ENCODE assay signal across 17 cellular contexts in the genomic region with DNA sequence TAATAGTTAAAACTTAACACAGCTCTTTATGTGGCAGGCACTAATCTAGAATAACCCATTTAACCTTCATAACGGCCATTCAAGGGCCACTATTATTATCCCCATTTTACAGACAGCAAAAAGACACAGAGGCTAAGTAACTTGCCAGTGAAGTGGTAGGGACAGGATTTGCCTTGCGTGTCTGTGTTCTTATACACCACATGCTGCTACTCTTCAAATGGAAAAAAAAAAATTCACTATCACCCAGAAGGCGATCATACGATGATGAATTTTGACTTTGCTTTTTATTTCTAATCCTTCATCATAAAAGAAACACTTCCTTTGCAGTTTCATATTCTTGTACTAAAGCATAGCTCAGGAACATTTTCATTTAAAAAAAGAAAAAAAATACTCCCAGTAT.
A peak's percentile ranks its signal among the peaks of the same experiment; 100 is the strongest.
DNase-seq lines count a peak whose midpoint lies in the region; ATAC-seq and TF ChIP-seq lines count a peak whose summit lies in the region.
"Had no signal": no experiment of that assay in that cellular context is flagged by ENCODE, and none has a peak within 500 bp of the region (broad histone marks: within the 10 kb centered on the region; RNA-seq: fewer than 3 reads in every experiment).

No MANE protein-coding gene starts in this region.

- intact Hi-C loops in activated CD4-positive, alpha-beta T cell treated with anti-CD3 and anti-CD28 coated beads, Interleukin-2, amount 10 ng/mL, durations not matched to agents 24 days and 14 days (cut with micrococcal nuclease): no loop called here

- H3K36me3 Mint-ChIP-seq in activated CD4-positive, alpha-beta T cell treated with anti-CD3 and anti-CD28 coated beads, Interleukin-2, amount 10 ng/mL, durations not matched to agents 24 days and 14 days (ENCODE audit: low read depth): no peaks in the 10 kb centered on the region
- peaks cover 3% of the 10 kb centered on the region for H3K36me3 Mint-ChIP-seq in activated naive CD4-positive, alpha-beta T cell treated with anti-CD3 and anti-CD28 coated beads, Interleukin-2, amount 50 U/mL, for 24 hours
- peaks cover 0 to 11% of the 10 kb centered on the region in 2 donors for H3K36me3 Mint-ChIP-seq in activated naive CD4-positive, alpha-beta T cell treated with anti-CD3 and anti-CD28 coated beads, Interleukin-2, amount 50 U/mL, for 72 hours
- peaks cover 2% of the 10 kb centered on the region for H3K36me3 Mint-ChIP-seq in progenitor cell of endocrine pancreas (ENCODE audit: insufficient read depth)

- peak overlapping the region; percentile 58 for H3K4me3 ChIP-seq in neural cell (ENCODE audit: low read length)
- H3K4me3 ChIP-seq: MG63 had no signal

- no peak overlapping the region for H3K9ac ChIP-seq in neural cell (ENCODE audit: low read length)

- no peaks in the 10 kb centered on the region for H3K27me3 ChIP-seq in neural cell (ENCODE audit: insufficient read depth, low read depth, low read length)
- H3K27me3 ChIP-seq: MG63 had no signal

- H3F3A ChIP-seq in neural cell (ENCODE audit: insufficient read depth, low read length, poor library complexity, severe bottlenecking): peaks cover 14% of the 10 kb centered on the region

- peak; percentile 20 to 73 for ATAC-seq in activated naive CD4-positive, alpha-beta T cell treated with anti-CD3 and anti-CD28 coated beads, Interleukin-2, amount 50 U/mL, for 72 hours
- ATAC-seq: Panc1 had no signal

- no peaks in the 10 kb centered on the region for H3K27me3 Mint-ChIP-seq in activated CD4-positive, alpha-beta T cell treated with anti-CD3 and anti-CD28 coated beads, Interleukin-2, amount 10 ng/mL, durations not matched to agents 24 days and 14 days
- H3K27me3 Mint-ChIP-seq in activated naive CD4-positive, alpha-beta T cell treated with anti-CD3 and anti-CD28 coated beads, Interleukin-2, amount 50 U/mL, for 24 hours: no peaks in the 10 kb centered on the region
- no peaks in the 10 kb centered on the region for H3K27me3 Mint-ChIP-seq in progenitor cell of endocrine pancreas
- H3K27me3 Mint-ChIP-seq: CD8-positive, alpha-beta memory T cell had no signal

- TF ChIP-seq RAD21 in neural cell (conservative IDR thresholded peaks at IDR 0.05): no peak

- DNase-seq in activated CD4-positive, alpha-beta T cell treated with anti-CD3 and anti-CD28 coated beads, Interleukin-2, amount 10 ng/mL, durations not matched to agents 24 days and 14 days: no peak
- DNase-seq in activated CD4-positive, alpha-beta T cell treated with anti-CD3 and anti-CD28 coated beads for 1 hour: no peak
- no peak for DNase-seq in activated naive CD4-positive, alpha-beta T cell treated with Interleukin-2 at 50 U/mL for 16 hours
- no peak for DNase-seq in activated naive CD4-positive, alpha-beta T cell treated with anti-CD3 and anti-CD28 coated beads, Interleukin-2, amount 50 U/mL, for 72 hours (ENCODE audit: low spot score in 2 of 2)
- DNase-seq in SHP77 treated with DMSO at 0.1 percent for 48 hours (lab: John Stamatoyannopoulos, UW) (no peak), progenitor cell of endocrine pancreas (ENCODE audit: low spot score, unreplicated experiment) (no peak)
- DNase-seq: CD8-positive, alpha-beta memory T cell; DMS79; H7; MG63; NCI-H1092; NCI-H146; NCI-H2081; NCI-H510A treated with DMSO at 0.1 percent for 48 hours had no signal

- peak overlapping the region; percentile 96 for H3K27ac ChIP-seq in neural cell (ENCODE audit: low read length)

- H3K9me3 Mint-ChIP-seq in activated CD4-positive, alpha-beta T cell treated with anti-CD3 and anti-CD28 coated beads, Interleukin-2, amount 10 ng/mL, durations not matched to agents 24 days and 14 days: no peaks in the 10 kb centered on the region
- no peaks in the 10 kb centered on the region for H3K9me3 Mint-ChIP-seq in activated naive CD4-positive, alpha-beta T cell treated with anti-CD3 and anti-CD28 coated beads, Interleukin-2, amount 50 U/mL, for 24 hours
- H3K9me3 Mint-ChIP-seq in activated naive CD4-positive, alpha-beta T cell treated with anti-CD3 and anti-CD28 coated beads, Interleukin-2, amount 50 U/mL, for 72 hours: no peaks in the 10 kb centered on the region
- no peaks in the 10 kb centered on the region for H3K9me3 Mint-ChIP-seq in progenitor cell of endocrine pancreas (ENCODE audit: low read depth)
- H3K9me3 Mint-ChIP-seq: CD8-positive, alpha-beta memory T cell had no signal

- H3K9me3 ChIP-seq in neural cell (ENCODE audit: low read length): no peaks in the 10 kb centered on the region
- H3K9me3 ChIP-seq: MG63 had no signal

- H2AFZ ChIP-seq in neural cell (ENCODE audit: low read depth, low read length): no peak overlapping the region

- no peak for TF ChIP-seq EP300 in neural cell (conservative IDR thresholded peaks at IDR 0.05; ENCODE audit: poor library complexity, severe bottlenecking)

- H3K27ac Mint-ChIP-seq in activated CD4-positive, alpha-beta T cell treated with anti-CD3 and anti-CD28 coated beads, Interleukin-2, amount 10 ng/mL, durations not matched to agents 24 days and 14 days: peak overlapping the region; percentile 65
- peak overlapping the region; percentile 88 for H3K27ac Mint-ChIP-seq in activated naive CD4-positive, alpha-beta T cell treated with anti-CD3 and anti-CD28 coated beads, Interleukin-2, amount 50 U/mL, for 24 hours
- H3K27ac Mint-ChIP-seq in activated naive CD4-positive, alpha-beta T cell treated with anti-CD3 and anti-CD28 coated beads, Interleukin-2, amount 50 U/mL, for 72 hours: peak overlapping the region; percentile 80 to 98
- no peak overlapping the region for H3K27ac Mint-ChIP-seq in progenitor cell of endocrine pancreas
- H3K27ac Mint-ChIP-seq: CD8-positive, alpha-beta memory T cell had no signal

- TF ChIP-seq CTCF in neural cell (IDR thresholded peaks at IDR 0.05; ENCODE audit: poor library complexity, severe bottlenecking) (no peak), progenitor cell of endocrine pancreas (IDR thresholded peaks at IDR 0.05; ENCODE audit: unreplicated experiment) (no peak)

- peaks cover 65% of the 10 kb centered on the region for H3K79me2 ChIP-seq in neural cell (replicated peaks; ENCODE audit: insufficient read depth, low read length)

- H3K4me2 ChIP-seq in neural cell (ENCODE audit: low read length): peak overlapping the region; percentile 77

- H3K36me3 ChIP-seq in neural cell (ENCODE audit: insufficient read depth, low read length): no peaks in the 10 kb centered on the region
- H3K36me3 ChIP-seq: MG63 had no signal

- H3K9me2 ChIP-seq in neural cell (ENCODE audit: insufficient read depth, low read length): no peaks in the 10 kb centered on the region

- H4K20me1 ChIP-seq in neural cell (ENCODE audit: insufficient read depth): no peaks in the 10 kb centered on the region

- peak overlapping the region; percentile 56 for H3K4me3 Mint-ChIP-seq in activated CD4-positive, alpha-beta T cell treated with anti-CD3 and anti-CD28 coated beads, Interleukin-2, amount 10 ng/mL, durations not matched to agents 24 days and 14 days
- peak overlapping the region; percentile 68 for H3K4me3 Mint-ChIP-seq in activated naive CD4-positive, alpha-beta T cell treated with anti-CD3 and anti-CD28 coated beads, Interleukin-2, amount 50 U/mL, for 24 hours
- no peak overlapping the region for H3K4me3 Mint-ChIP-seq in progenitor cell of endocrine pancreas (ENCODE audit: low read depth)
- H3K4me3 Mint-ChIP-seq: CD8-positive, alpha-beta memory T cell had no signal

- peaks cover 26% of the 10 kb centered on the region for H3K4me1 Mint-ChIP-seq in activated CD4-positive, alpha-beta T cell treated with anti-CD3 and anti-CD28 coated beads, Interleukin-2, amount 10 ng/mL, durations not matched to agents 24 days and 14 days
- peaks cover 47% of the 10 kb centered on the region for H3K4me1 Mint-ChIP-seq in activated naive CD4-positive, alpha-beta T cell treated with anti-CD3 and anti-CD28 coated beads, Interleukin-2, amount 50 U/mL, for 24 hours
- peaks cover 30% of the 10 kb centered on the region for H3K4me1 Mint-ChIP-seq in progenitor cell of endocrine pancreas (ENCODE audit: low read depth)

TF ChIP-seq in neural cell, 6 proteins besides CTCF, POLR2A, EP300 and RAD21:
- TF ChIP-seq POLR2AphosphoS5 (IDR thresholded peaks at IDR 0.05): no peak
- TF ChIP-seq TAF1 (IDR thresholded peaks at IDR 0.05; ENCODE audit: low read depth): no peak
- TF ChIP-seq MXI1 (conservative IDR thresholded peaks at IDR 0.05; ENCODE audit: poor library complexity, severe bottlenecking): no peak
TF ChIP-seq in neural cell: peak in this region for 0.
